8 cellular contexts compared by ENCODE assay signal in genomic region chr4:781493-782216, GRCh38. TPM values are rescaled to one million over a fixed set of nuclear protein-coding genes. Genes with fewer than 3 reads are reported as not detected.
DNase-seq lines count a peak whose midpoint lies in the region; ATAC-seq and TF ChIP-seq lines count a peak whose summit lies in the region.

No MANE protein-coding gene starts in this region.

- 1% methylated on average over 46 to 55 of the region's 57 CpGs for WGBS in mesodermal cell (ENCODE audit: insufficient coverage in 2 of 2), 2 experiments

- no peaks in the 10 kb centered on the region for H3K27me3 ChIP-seq in OCI-LY1 (ENCODE audit: insufficient read depth, low read length)

- H3K27ac ChIP-seq in OCI-LY1 (ENCODE audit: low read depth, low read length, poor library complexity, severe bottlenecking) (peak overlapping the region; percentile 34), mesodermal cell (ENCODE audit: low read depth, low read length, severe bottlenecking) (peak overlapping the region; percentile 99)

- H3K27ac Mint-ChIP-seq in endothelial cell (ENCODE audit: unreplicated experiment), result peak overlapping the region; percentile 94

- H3K4me1 ChIP-seq in OCI-LY1 (ENCODE audit: insufficient read depth, low read length, severe bottlenecking) (peaks cover 14% of the 10 kb centered on the region), mesodermal cell (ENCODE audit: control insufficient read depth, insufficient read depth, low read length, poor library complexity, severe bottlenecking) (peaks cover 11% of the 10 kb centered on the region)

- peak overlapping the region; percentile 99 for H3K9ac ChIP-seq in OCI-LY1 (ENCODE audit: low read length)

- peaks cover 30% of the 10 kb centered on the region for H3K4me1 Mint-ChIP-seq in endothelial cell (ENCODE audit: unreplicated experiment)

- TF ChIP-seq CTCF in OCI-LY1 (IDR thresholded peaks at IDR 0.05; ENCODE audit: low read length) (no peak), endothelial cell (IDR thresholded peaks at IDR 0.05; ENCODE audit: unreplicated experiment) (no peak)

- no peaks in the 10 kb centered on the region for H3K9me2 ChIP-seq in OCI-LY1 (ENCODE audit: low read depth, low read length)

- H3K9me3 ChIP-seq in OCI-LY1 (ENCODE audit: low read length) (no peaks in the 10 kb centered on the region), mesodermal cell (ENCODE audit: control insufficient read depth, low read length) (no peaks in the 10 kb centered on the region)

- peaks cover 23% of the 10 kb centered on the region for H3K36me3 Mint-ChIP-seq in endothelial cell (ENCODE audit: low read depth, unreplicated experiment)

- H3K79me2 ChIP-seq in OCI-LY1 (ENCODE audit: insufficient read depth, low read length), result peaks cover 14% of the 10 kb centered on the region

- H4K20me1 ChIP-seq in OCI-LY1 (ENCODE audit: insufficient read depth, low read length), result no peaks in the 10 kb centered on the region

- peak; percentile 92 for ATAC-seq in GM21526 (IDR thresholded peaks at IDR 0.05; ENCODE audit: low FRiP score, unreplicated experiment)

- peak; percentile 99 for DNase-seq in DMS 273 (lab: John Stamatoyannopoulos, UW; ENCODE audit: unreplicated experiment)
- peak; percentile 100 for DNase-seq in HuH-7 (ENCODE audit: low spot score)
- peak; percentile 96 for DNase-seq in activated T-cell treated with anti-CD3 and anti-CD28 coated beads for 1 hour (ENCODE audit: low read depth)
- peak; percentile 99 for DNase-seq in endothelial cell (ENCODE audit: low spot score)
- DNase-seq in stimulated activated CD8-positive, alpha-beta memory T cell treated with anti-CD3 and anti-CD28 coated beads, Interleukin-15, amount 100 ng/mL, for 24 hours (ENCODE audit: low read depth), result peak; percentile 98

- peak overlapping the region; percentile 99 for H3K4me3 ChIP-seq in OCI-LY1 (ENCODE audit: low read depth, low read length, poor library complexity, severe bottlenecking)
- peak overlapping the region; percentile 96 for H3K4me3 ChIP-seq in mesodermal cell (ENCODE audit: extremely low read depth, insufficient read depth, low read length, poor library complexity, severe bottlenecking)

- peak overlapping the region; percentile 93 for H3K4me3 Mint-ChIP-seq in endothelial cell (ENCODE audit: unreplicated experiment)

- H3K4me2 ChIP-seq in OCI-LY1 (ENCODE audit: low read length), result peak overlapping the region; percentile 84

- H3K36me3 ChIP-seq in OCI-LY1 (ENCODE audit: insufficient read depth, low read length) (peaks cover 44% of the 10 kb centered on the region), mesodermal cell (ENCODE audit: control insufficient read depth, insufficient read depth, low read length) (peaks cover 40% of the 10 kb centered on the region)

- no peaks in the 10 kb centered on the region for H3F3A ChIP-seq in OCI-LY1 (ENCODE audit: insufficient read depth, low read length)

- no peaks in the 10 kb centered on the region for H3K9me3 Mint-ChIP-seq in endothelial cell (ENCODE audit: unreplicated experiment)

- no peak overlapping the region for H2AFZ ChIP-seq in OCI-LY1 (ENCODE audit: low read length)

- H3K27me3 Mint-ChIP-seq in endothelial cell (ENCODE audit: unreplicated experiment), result peaks cover 32% of the 10 kb centered on the region

RNA-seq across cellular contexts. Expression of gene CPLX1, which starts 44.3 kb away (rescaled TPM):
- total RNA-seq in endothelial cell (ENCODE audit: unreplicated experiment), result 0.46 TPM
- 0.22 TPM for polyA plus RNA-seq in mesodermal cell (2013, experiment 1 of 2)
- polyA plus RNA-seq in mesodermal cell (2013, experiment 2 of 2), result 0.20 TPM

Comparison
In these comparisons a context has a peak if more than half of its experiments do, and no peak if none do; other contexts are left out.
1. Peak in every context shown above with its lines: DNase-seq, ATAC-seq, H3K4me3 ChIP-seq and H3K27ac ChIP-seq.